ENCODE assay signal across 35 cellular contexts in genomic region chr10:13036841-13037240, GRCh38. TPM values are rescaled to one million over a fixed set of nuclear protein-coding genes. Genes with fewer than 3 reads are reported as not detected.
"Had no signal": no experiment of that assay in that cellular context is flagged by ENCODE, and none has a peak within 500 bp of the region (broad histone marks: within the 10 kb centered on the region; RNA-seq: fewer than 3 reads in every experiment).

No MANE protein-coding gene starts in this region.

- DNase-seq: Karpas-422, Kasumi-1, MM.1S, MV-4-11, NCI-H1048, NCI-H1092, NCI-H1092 treated with DMSO at 0.1 percent for 48 hours, NCI-H1105, NCI-H1105 treated with DMSO at 0.1 percent for 48 hours, NCI-H1417, NCI-H1417 treated with DMSO at 0.1 percent for 48 hours, NCI-H1436, NCI-H1436 treated with DMSO at 0.1 percent for 48 hours, NCI-H146, NCI-H1694, NCI-H1694 treated with DMSO at 0.1 percent for 48 hours, NCI-H187, NCI-H187 treated with DMSO at 0.1 percent for 48 hours, NCI-H1930, NCI-H2029, NCI-H2029 treated with DMSO at 0.1 percent for 48 hours, NCI-H2081, NCI-H2081 treated with DMSO at 0.1 percent for 48 hours, NCI-H2107, NCI-H2171, NCI-H2171 treated with DMSO at 0.1 percent for 48 hours, NCI-H2227 treated with DMSO at 0.1 percent for 48 hours, NCI-H226, NCI-H345, NCI-H446, NCI-H446 treated with DMSO at 0.1 percent for 48 hours, NCI-H510A, NCI-H510A treated with DMSO at 0.1 percent for 48 hours, NCI-H524 had no signal

RNA-seq across cellular contexts. Expression of gene CCDC3, which starts 35.3 kb away (rescaled TPM):
- total RNA-seq: MCF 10A had no signal
